Comparison of ENCODE assay signal across 1 cellular context in genomic region chr14:102524026-102524450, GRCh38.
TF ChIP-seq lines count a peak whose summit lies in the region.

No MANE protein-coding gene starts in this region.

TF ChIP-seq in GM23338, 12 proteins besides CTCF, POLR2A, EP300 and RAD21 (continued from another document):
- TF ChIP-seq, protein P1, sequence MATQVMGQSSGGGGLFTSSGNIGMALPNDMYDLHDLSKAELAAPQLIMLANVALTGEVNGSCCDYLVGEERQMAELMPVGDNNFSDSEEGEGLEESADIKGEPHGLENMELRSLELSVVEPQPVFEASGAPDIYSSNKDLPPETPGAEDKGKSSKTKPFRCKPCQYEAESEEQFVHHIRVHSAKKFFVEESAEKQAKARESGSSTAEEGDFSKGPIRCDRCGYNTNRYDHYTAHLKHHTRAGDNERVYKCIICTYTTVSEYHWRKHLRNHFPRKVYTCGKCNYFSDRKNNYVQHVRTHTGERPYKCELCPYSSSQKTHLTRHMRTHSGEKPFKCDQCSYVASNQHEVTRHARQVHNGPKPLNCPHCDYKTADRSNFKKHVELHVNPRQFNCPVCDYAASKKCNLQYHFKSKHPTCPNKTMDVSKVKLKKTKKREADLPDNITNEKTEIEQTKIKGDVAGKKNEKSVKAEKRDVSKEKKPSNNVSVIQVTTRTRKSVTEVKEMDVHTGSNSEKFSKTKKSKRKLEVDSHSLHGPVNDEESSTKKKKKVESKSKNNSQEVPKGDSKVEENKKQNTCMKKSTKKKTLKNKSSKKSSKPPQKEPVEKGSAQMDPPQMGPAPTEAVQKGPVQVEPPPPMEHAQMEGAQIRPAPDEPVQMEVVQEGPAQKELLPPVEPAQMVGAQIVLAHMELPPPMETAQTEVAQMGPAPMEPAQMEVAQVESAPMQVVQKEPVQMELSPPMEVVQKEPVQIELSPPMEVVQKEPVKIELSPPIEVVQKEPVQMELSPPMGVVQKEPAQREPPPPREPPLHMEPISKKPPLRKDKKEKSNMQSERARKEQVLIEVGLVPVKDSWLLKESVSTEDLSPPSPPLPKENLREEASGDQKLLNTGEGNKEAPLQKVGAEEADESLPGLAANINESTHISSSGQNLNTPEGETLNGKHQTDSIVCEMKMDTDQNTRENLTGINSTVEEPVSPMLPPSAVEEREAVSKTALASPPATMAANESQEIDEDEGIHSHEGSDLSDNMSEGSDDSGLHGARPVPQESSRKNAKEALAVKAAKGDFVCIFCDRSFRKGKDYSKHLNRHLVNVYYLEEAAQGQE (IDR thresholded peaks at IDR 0.05; ENCODE audit: unreplicated experiment): no peak
- no peak for TF ChIP-seq CREB1 (CRISPR knock-in tag; IDR thresholded peaks at IDR 0.05; ENCODE audit: low read depth)
- no peak for TF ChIP-seq ZNF331 (CRISPR knock-in tag; IDR thresholded peaks at IDR 0.05; ENCODE audit: low read depth)
- TF ChIP-seq NANOG (IDR thresholded peaks at IDR 0.05; ENCODE audit: borderline replicate concordance): no peak
- no peak for TF ChIP-seq POLR2AphosphoS5 (IDR thresholded peaks at IDR 0.05; ENCODE audit: low read depth)
- TF ChIP-seq ZNF114 (CRISPR knock-in tag; IDR thresholded peaks at IDR 0.05): no peak
- no peak for TF ChIP-seq JUNB (IDR thresholded peaks at IDR 0.05; ENCODE audit: unreplicated experiment)
- TF ChIP-seq STAT1 (IDR thresholded peaks at IDR 0.05; ENCODE audit: unreplicated experiment): no peak
- no peak for TF ChIP-seq EZH2 (IDR thresholded peaks at IDR 0.05; ENCODE audit: low read depth, unreplicated experiment)
- no peak for TF ChIP-seq EZH2phosphoT487 (IDR thresholded peaks at IDR 0.05; ENCODE audit: unreplicated experiment)
